9 cellular contexts compared by ENCODE assay signal in the genomic region with DNA sequence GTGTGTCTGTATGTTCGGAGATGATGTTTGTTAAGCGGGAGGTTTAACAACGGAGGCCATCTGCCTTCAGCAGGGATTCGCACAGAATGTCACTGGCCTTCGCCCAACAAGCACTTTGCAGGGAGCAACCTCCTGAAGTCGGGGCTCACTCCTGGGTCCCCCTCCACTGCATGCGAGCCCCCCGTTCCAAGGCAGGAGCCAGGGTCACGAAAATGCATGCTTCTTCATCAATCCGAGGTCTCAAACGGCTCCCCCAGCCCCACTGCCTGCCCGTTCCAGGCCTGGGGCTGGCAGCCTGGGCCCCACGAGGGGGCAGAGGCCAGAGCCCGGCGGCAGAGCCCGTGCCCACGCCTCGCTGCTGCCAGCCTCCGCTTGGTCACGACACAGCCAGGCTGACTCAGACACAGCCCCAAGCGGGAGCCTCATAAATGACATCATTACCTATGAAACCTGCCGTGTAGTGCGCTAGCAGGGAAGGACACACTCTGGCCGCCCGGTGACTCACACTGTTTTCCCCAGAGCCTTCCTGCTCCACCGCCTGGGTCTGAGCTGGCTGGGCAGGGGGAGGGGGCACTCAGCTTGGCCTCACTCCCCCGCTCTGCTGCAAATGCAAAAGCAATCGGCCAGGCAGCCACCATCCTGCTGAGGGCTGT.
A peak's percentile ranks its signal among the peaks of the same experiment; 100 is the strongest.
DNase-seq lines count a peak whose midpoint lies in the region; ATAC-seq, FAIRE-seq and TF ChIP-seq lines count a peak whose summit lies in the region.
"Had no signal": no experiment of that assay in that cellular context is flagged by ENCODE, and none has a peak within 500 bp of the region (broad histone marks: within the 10 kb centered on the region; RNA-seq: fewer than 3 reads in every experiment).

No MANE protein-coding gene starts in this region.

- no peaks in the 10 kb centered on the region for H3K9me3 Mint-ChIP-seq in astrocyte (ENCODE audit: unreplicated experiment)
- H3K9me3 Mint-ChIP-seq: naive thymus-derived CD8-positive, alpha-beta T cell had no signal

- peak overlapping the region; percentile 64 for H3K9ac ChIP-seq in astrocyte (ENCODE audit: low read length)

- H3K27me3 Mint-ChIP-seq in astrocyte (ENCODE audit: low read depth, unreplicated experiment) (peaks cover 1% of the 10 kb centered on the region), T-helper 17 cell (peaks cover 59% of the 10 kb centered on the region)

- peak; percentile 68 for FAIRE-seq in astrocyte (lab: Jason Lieb, UNC)
- peak; percentile 89 for FAIRE-seq in islet of Langerhans (lab: Jason Lieb, UNC)

- peaks cover 34% of the 10 kb centered on the region for H4K20me1 ChIP-seq in astrocyte (ENCODE audit: insufficient read depth, low read length)

- H3K27ac Mint-ChIP-seq in astrocyte (ENCODE audit: unreplicated experiment) (no peak overlapping the region), T-helper 17 cell (no peak overlapping the region)
- H3K27ac Mint-ChIP-seq: naive thymus-derived CD8-positive, alpha-beta T cell had no signal

- ATAC-seq in GM18498 (IDR thresholded peaks at IDR 0.05; ENCODE audit: unreplicated experiment) (peak; percentile 81), HG02884 (IDR thresholded peaks at IDR 0.05; ENCODE audit: unreplicated experiment) (peak; percentile 75), T-helper 17 cell (no peak)
- ATAC-seq: naive thymus-derived CD8-positive, alpha-beta T cell had no signal

- H3K36me3 Mint-ChIP-seq in astrocyte (ENCODE audit: low read depth, unreplicated experiment) (peaks cover 6% of the 10 kb centered on the region), T-helper 17 cell (ENCODE audit: low read depth) (peaks cover 3% of the 10 kb centered on the region)
- H3K36me3 Mint-ChIP-seq: naive thymus-derived CD8-positive, alpha-beta T cell had no signal

- no peak overlapping the region for H3K4me3 ChIP-seq in BJ (ENCODE audit: low read depth, low read length)
- peak overlapping the region; percentile 5 for H3K4me3 ChIP-seq in astrocyte (ENCODE audit: insufficient read depth, low read depth, low read length)

- H3K4me1 ChIP-seq in astrocyte (ENCODE audit: insufficient read depth, low read length), result peaks cover 56% of the 10 kb centered on the region

- no peak overlapping the region for H2AFZ ChIP-seq in astrocyte (ENCODE audit: low read depth, low read length)

- CTCF ChIA-PET in BJ (lab: Yijun Ruan, JAX), result interaction anchor here (0.7 kb wide), 1 partner anchor 658 kb away, joined by 3 read pairs; no protein-coding TSS in a partner anchor

- H3K36me3 ChIP-seq in BJ (ENCODE audit: control insufficient read depth, insufficient read depth, low read length), result peaks cover 9% of the 10 kb centered on the region
- H3K36me3 ChIP-seq in astrocyte (ENCODE audit: insufficient read depth, low read length), result no peaks in the 10 kb centered on the region

- TF ChIP-seq CTCF in BJ (IDR thresholded peaks at IDR 0.05; ENCODE audit: insufficient read depth, low read depth, low read length) (no peak), astrocyte (IDR thresholded peaks at IDR 0.05; ENCODE audit: insufficient read depth, low read depth, low read length) (no peak)

- DNase-seq in BJ (ENCODE audit: low read depth), result peak; percentile 82
- peak; percentile 23 for DNase-seq in NCI-H2029 treated with DMSO at 0.1 percent for 48 hours (lab: John Stamatoyannopoulos, UW)
- DNase-seq in astrocyte (ENCODE audit: low read depth), result peak; percentile 95
- DNase-seq in stromal cell of bone marrow (ENCODE audit: low read depth), result peak; percentile 72
- no peak for DNase-seq in T-helper 17 cell

- H3K27ac ChIP-seq in astrocyte (ENCODE audit: low read depth, low read length), result peak overlapping the region; percentile 82

- H3K27me3 ChIP-seq in BJ (ENCODE audit: control insufficient read depth, insufficient read depth, low read length) (no peaks in the 10 kb centered on the region), astrocyte (ENCODE audit: insufficient read depth, low read length) (no peaks in the 10 kb centered on the region)

- peaks cover 30% of the 10 kb centered on the region for H3K4me1 Mint-ChIP-seq in astrocyte (ENCODE audit: low read depth, unreplicated experiment)
- H3K4me1 Mint-ChIP-seq in T-helper 17 cell, result peaks cover 2% of the 10 kb centered on the region

- peak overlapping the region; percentile 65 for H3K4me2 ChIP-seq in astrocyte (ENCODE audit: low read length)

- H3K4me3 Mint-ChIP-seq in astrocyte (ENCODE audit: unreplicated experiment) (no peak overlapping the region), T-helper 17 cell (no peak overlapping the region)
- H3K4me3 Mint-ChIP-seq: naive thymus-derived CD8-positive, alpha-beta T cell had no signal

- POLR2A ChIA-PET in BJ (lab: Charles Lee), result no interaction called here

- H3K79me2 ChIP-seq in astrocyte (ENCODE audit: insufficient read depth, low read length), result no peaks in the 10 kb centered on the region

- H3K9me3 ChIP-seq in astrocyte (ENCODE audit: insufficient read depth, low read depth, low read length) (no peaks in the 10 kb centered on the region), T-helper 17 cell (ENCODE audit: control insufficient read depth, low read length, poor library complexity, severe bottlenecking) (no peaks in the 10 kb centered on the region)

Comparison
In these comparisons a context has a peak if more than half of its experiments do, and no peak if none do; other contexts are left out.
1. DNase-seq: peak in BJ (single experiment), NCI-H2029 treated with DMSO at 0.1 percent for 48 hours (single experiment), astrocyte (single experiment) and stromal cell of bone marrow (single experiment); none in T-helper 17 cell (0 of 3).